ENCODE assay signal across 20 cellular contexts in the genomic region with DNA sequence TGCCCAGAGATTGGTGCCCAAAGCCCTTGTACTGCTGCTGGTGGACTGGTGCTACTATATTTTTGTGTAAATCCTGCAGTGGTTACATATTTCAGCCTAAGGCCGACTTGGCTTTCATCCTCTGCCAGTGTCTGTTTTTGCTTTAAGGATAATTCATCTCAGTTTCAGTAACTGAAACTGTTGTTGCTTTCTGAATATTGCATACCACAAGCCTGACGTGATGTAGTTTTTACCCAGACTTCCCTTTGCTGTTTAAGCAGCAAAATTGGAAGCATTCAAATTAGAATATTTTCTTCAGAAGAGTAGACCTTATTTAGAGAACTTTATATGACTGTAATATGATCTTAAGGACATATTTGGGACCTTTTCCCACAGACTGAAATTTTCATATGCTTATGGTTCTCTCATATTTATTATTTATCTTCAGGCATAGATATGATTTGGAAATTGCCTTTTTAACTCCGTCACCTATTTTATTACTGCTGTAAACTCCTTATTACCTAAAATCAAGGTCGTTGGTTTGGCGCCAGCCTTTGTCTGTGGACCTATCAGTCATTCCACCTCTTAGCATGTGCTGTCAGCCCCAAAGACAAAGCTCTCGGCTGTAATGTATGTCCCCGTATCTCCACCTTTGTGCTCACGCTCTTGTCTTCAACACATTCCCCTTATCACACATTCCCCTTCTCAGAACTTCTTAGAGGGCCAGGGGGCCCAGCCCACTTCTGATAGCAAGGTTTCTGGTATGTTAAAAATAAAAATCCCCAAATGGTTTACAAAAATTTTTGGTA.
A peak's percentile ranks its signal among the peaks of the same experiment; 100 is the strongest.
DNase-seq lines count a peak whose midpoint lies in the region; ATAC-seq and TF ChIP-seq lines count a peak whose summit lies in the region.
"Had no signal": no experiment of that assay in that cellular context is flagged by ENCODE, and none has a peak within 500 bp of the region (broad histone marks: within the 10 kb centered on the region; RNA-seq: fewer than 3 reads in every experiment).

No MANE protein-coding gene starts in this region.

- peak overlapping the region; percentile 5 for H3K27ac Mint-ChIP-seq in endodermal cell
- H3K27ac Mint-ChIP-seq in activated CD4-positive, alpha-beta T cell treated with anti-CD3 and anti-CD28 coated beads, Interleukin-2, amount 10 ng/mL, durations not matched to agents 7 days and 5 days, result no peak overlapping the region
- H3K27ac Mint-ChIP-seq: activated naive CD4-positive, alpha-beta T cell treated with anti-CD3 and anti-CD28 coated beads for 36 hours had no signal

- H3K9me3 ChIP-seq in MG63, result no peaks in the 10 kb centered on the region
- H3K9me3 ChIP-seq in endodermal cell (ENCODE audit: control insufficient read depth, low read length), result no peaks in the 10 kb centered on the region
- H3K9me3 ChIP-seq: A549, thyroid gland had no signal

- no peaks in the 10 kb centered on the region for H3K9me3 Mint-ChIP-seq in endodermal cell
- no peaks in the 10 kb centered on the region for H3K9me3 Mint-ChIP-seq in activated CD4-positive, alpha-beta T cell treated with anti-CD3 and anti-CD28 coated beads, Interleukin-2, amount 10 ng/mL, durations not matched to agents 7 days and 5 days
- H3K9me3 Mint-ChIP-seq: activated naive CD4-positive, alpha-beta T cell treated with anti-CD3 and anti-CD28 coated beads for 36 hours; effector memory CD8-positive, alpha-beta T cell had no signal

- POLR2A ChIA-PET in activated CD4-positive, alpha-beta T cell treated with anti-CD3 and anti-CD28 coated beads, Interleukin-2, amount 10 ng/mL, durations not matched to agents 7 days and 5 days (lab: Charles Lee), result no interaction called here

- H3K36me3 ChIP-seq in MG63 (no peaks in the 10 kb centered on the region), endodermal cell (ENCODE audit: control insufficient read depth, insufficient read depth, low read length) (no peaks in the 10 kb centered on the region)
- H3K36me3 ChIP-seq: thyroid gland had no signal

- TF ChIP-seq CTCF in endodermal cell (conservative IDR thresholded peaks at IDR 0.05), result no peak

- no peak overlapping the region for H3K9ac ChIP-seq in endodermal cell (ENCODE audit: extremely low read depth, low read length, poor library complexity, severe bottlenecking)

- no peak for ATAC-seq in GM19397 (IDR thresholded peaks at IDR 0.05; ENCODE audit: unreplicated experiment)
- no peak for ATAC-seq in GM18861 (IDR thresholded peaks at IDR 0.05; ENCODE audit: unreplicated experiment)
- ATAC-seq: A549; effector memory CD8-positive, alpha-beta T cell; sciatic nerve had no signal

- H3K27me3 ChIP-seq in MG63 (no peaks in the 10 kb centered on the region), endodermal cell (ENCODE audit: control insufficient read depth, insufficient read depth, low read length, poor library complexity, severe bottlenecking) (no peaks in the 10 kb centered on the region)
- H3K27me3 ChIP-seq: thyroid gland had no signal

- H3K27ac ChIP-seq in endodermal cell (ENCODE audit: low read depth, low read length), result no peak overlapping the region
- H3K27ac ChIP-seq: A549, thyroid gland had no signal

- WGBS in endodermal cell (ENCODE audit: insufficient coverage in 1 of 2, insufficient read length in 1 of 2), 2 experiments, result 83 to 86% methylated on average over 4 to 8 of the region's 8 CpGs

- no peaks in the 10 kb centered on the region for H3K36me3 Mint-ChIP-seq in endodermal cell (ENCODE audit: low read depth)
- H3K36me3 Mint-ChIP-seq in activated CD4-positive, alpha-beta T cell treated with anti-CD3 and anti-CD28 coated beads, Interleukin-2, amount 10 ng/mL, durations not matched to agents 7 days and 5 days (ENCODE audit: low read depth), result no peaks in the 10 kb centered on the region

- CTCF ChIA-PET in activated CD4-positive, alpha-beta T cell treated with anti-CD3 and anti-CD28 coated beads, Interleukin-2, amount 10 ng/mL, durations not matched to agents 7 days and 5 days (lab: Charles Lee), result no interaction called here

- no peaks in the 10 kb centered on the region for H3K4me1 ChIP-seq in endodermal cell (ENCODE audit: control insufficient read depth, insufficient read depth, low read length)
- H3K4me1 ChIP-seq: A549, thyroid gland had no signal

- no peak overlapping the region for H3K4me3 Mint-ChIP-seq in endodermal cell
- no peak overlapping the region for H3K4me3 Mint-ChIP-seq in activated CD4-positive, alpha-beta T cell treated with anti-CD3 and anti-CD28 coated beads, Interleukin-2, amount 10 ng/mL, durations not matched to agents 7 days and 5 days
- H3K4me3 Mint-ChIP-seq: activated naive CD4-positive, alpha-beta T cell treated with anti-CD3 and anti-CD28 coated beads for 36 hours; effector memory CD8-positive, alpha-beta T cell had no signal

- DNase-seq in AG08395 (ENCODE audit: low spot score) (peak; percentile 14), MG63 (peak; percentile 1), endodermal cell (peak; percentile 52), iris pigment epithelial cell (ENCODE audit: low read depth) (peak; percentile 55)
- no peak for DNase-seq in activated CD4-positive, alpha-beta T cell treated with anti-CD3 and anti-CD28 coated beads, Interleukin-2, amount 10 ng/mL, durations not matched to agents 7 days and 5 days
- DNase-seq in activated naive CD4-positive, alpha-beta T cell treated with anti-CD3 and anti-CD28 coated beads, Interleukin-2, amount 50 U/mL, for 16 hours, result no peak
- DNase-seq: activated naive CD4-positive, alpha-beta T cell treated with anti-CD3 and anti-CD28 coated beads for 36 hours; effector memory CD8-positive, alpha-beta T cell; GDM1; KG1; NCI-H1105; NCI-H2171 treated with DMSO at 0.1 percent for 48 hours; nucleus accumbens; SHP77; stimulated activated CD4-positive, alpha-beta T cell treated with anti-CD3 and anti-CD28 coated beads, Interleukin-2, amount 100 ng/mL, for 48 hours; thyroid gland had no signal

- peaks cover 4% of the 10 kb centered on the region for H3K4me1 Mint-ChIP-seq in endodermal cell
- no peaks in the 10 kb centered on the region for H3K4me1 Mint-ChIP-seq in activated CD4-positive, alpha-beta T cell treated with anti-CD3 and anti-CD28 coated beads, Interleukin-2, amount 10 ng/mL, durations not matched to agents 7 days and 5 days

- no peaks in the 10 kb centered on the region for H3K27me3 Mint-ChIP-seq in endodermal cell (ENCODE audit: insufficient read depth)
- no peaks in the 10 kb centered on the region for H3K27me3 Mint-ChIP-seq in activated CD4-positive, alpha-beta T cell treated with anti-CD3 and anti-CD28 coated beads, Interleukin-2, amount 10 ng/mL, durations not matched to agents 7 days and 5 days

- H3K4me3 ChIP-seq in MG63, result no peak overlapping the region
- H3K4me3 ChIP-seq in endodermal cell (ENCODE audit: low read length), result no peak overlapping the region
- H3K4me3 ChIP-seq: A549, thyroid gland had no signal

Comparison
In these comparisons a context has a peak if more than half of its experiments do, and no peak if none do; other contexts are left out.
1. DNase-seq: peak in AG08395 (single experiment), MG63 (single experiment), endodermal cell (single experiment) and iris pigment epithelial cell (single experiment); none in activated CD4-positive, alpha-beta T cell treated with anti-CD3 and anti-CD28 coated beads, Interleukin-2, amount 10 ng/mL, durations not matched to agents 7 days and 5 days (single experiment) and activated naive CD4-positive, alpha-beta T cell treated with anti-CD3 and anti-CD28 coated beads, Interleukin-2, amount 50 U/mL, for 16 hours (single experiment).